Comparison of ENCODE assay signal across 21 cellular contexts in genomic region chr1:248758352-248758751, GRCh38. TPM values are rescaled to one million over a fixed set of nuclear protein-coding genes. Genes with fewer than 3 reads are reported as not detected.
DNase-seq lines count a peak whose midpoint lies in the region; ATAC-seq, FAIRE-seq and TF ChIP-seq lines count a peak whose summit lies in the region.
"Had no signal": no experiment of that assay in that cellular context is flagged by ENCODE, and none has a peak within 500 bp of the region (broad histone marks: within the 10 kb centered on the region; RNA-seq: fewer than 3 reads in every experiment).

No MANE protein-coding gene starts in this region.

- TF ChIP-seq EP300 in K562 (IDR thresholded peaks at IDR 0.05; ENCODE audit: low read length), result no peak

- no peak for TF ChIP-seq RAD21 in K562 (CRISPR knock-in tag; conservative IDR thresholded peaks at IDR 0.05 in 1 of 2, IDR thresholded peaks at IDR 0.05 in 1 of 2)

- WGBS in K562 (ENCODE audit: insufficient coverage, low coverage, missing lambda C conversion rate), result 3% methylated on average over 9 of the region's 9 CpGs

- in situ Hi-C loops in K562 (cut with MboI), result no loop called here

- no TSS peak for BruUV-seq in K562 (replicated peaks; lab: Mats Ljungman, UMichigan)

- H3K27me3 ChIP-seq in K562 (ENCODE audit: control insufficient read depth in 2 of 2, insufficient read depth in 2 of 2, low read length in 2 of 2) (no peaks in the 10 kb centered on the region), mucosa of rectum (ENCODE audit: control insufficient read depth in 2 of 2, insufficient read depth in 2 of 2, low read length in 2 of 2) (no peaks in the 10 kb centered on the region)
- no peaks in the 10 kb centered on the region for H3K27me3 ChIP-seq in CD8-positive, alpha-beta T cell (ENCODE audit: insufficient read depth, low read length)
- H3K27me3 ChIP-seq: BLaER1 had no signal

- H3K4me1 Mint-ChIP-seq in CD8-positive, alpha-beta T cell (ENCODE audit: low read depth), result no peaks in the 10 kb centered on the region
- H3K4me1 Mint-ChIP-seq: CD4-positive, alpha-beta memory T cell; H9 had no signal

- H3K27ac ChIP-seq in K562 (ENCODE audit: extremely low read depth, low read depth, low read length), result no peak overlapping the region
- peak overlapping the region; percentile 58 to 72 for H3K27ac ChIP-seq in mucosa of rectum (ENCODE audit: low read depth in 2 of 2, low read length in 2 of 2)
- no peak overlapping the region for H3K27ac ChIP-seq in CD8-positive, alpha-beta T cell (ENCODE audit: low read depth, low read length)
- H3K27ac ChIP-seq: BLaER1 had no signal

- H3K9me1 ChIP-seq in K562 (ENCODE audit: control insufficient read depth, insufficient read depth, low read length), result no peaks in the 10 kb centered on the region

- no peak overlapping the region for H3K4me3 ChIP-seq in K562
- peak overlapping the region in 1 of 2 donors; percentile 2 for H3K4me3 ChIP-seq in mucosa of rectum (ENCODE audit: low read length in 2 of 2)
- no peak overlapping the region for H3K4me3 ChIP-seq in CD8-positive, alpha-beta T cell (ENCODE audit: low read depth, low read length)
- H3K4me3 ChIP-seq: BLaER1 had no signal

- CTCF ChIA-PET in K562 (lab: Yijun Ruan, JAX; ENCODE audit: low intra/inter-chr PET ratio), result no interaction called here
- CTCF ChIA-PET in CD8-positive, alpha-beta T cell (lab: Charles Lee), result no interaction called here

- peaks cover 13% of the 10 kb centered on the region for H3K27me3 Mint-ChIP-seq in CD8-positive, alpha-beta T cell (ENCODE audit: low read depth)

- H3K9me3 ChIP-seq in K562 (replicated peaks; ENCODE audit: control insufficient read depth, insufficient read depth, low read depth, low read length) (peaks cover 2% of the 10 kb centered on the region; the same call in 1 of the 2 replicates), mucosa of rectum (ENCODE audit: control insufficient read depth in 2 of 2, low read length in 2 of 2) (no peaks in the 10 kb centered on the region)
- no peaks in the 10 kb centered on the region for H3K9me3 ChIP-seq in CD8-positive, alpha-beta T cell (ENCODE audit: low read length)

- no peak overlapping the region for H2AFZ ChIP-seq in K562 (ENCODE audit: low read depth, low read length)

- no peak overlapping the region for H3K4me3 Mint-ChIP-seq in CD8-positive, alpha-beta T cell
- H3K4me3 Mint-ChIP-seq: CD14-positive monocyte; CD4-positive, alpha-beta memory T cell; H9 had no signal

- H4K20me1 ChIP-seq in K562 (replicated peaks; ENCODE audit: control insufficient read depth, insufficient read depth, low read length), result no peaks in the 10 kb centered on the region
- H4K20me1 ChIP-seq: BLaER1 had no signal

- ATAC-seq in K562 (peak; percentile 91), HG03196 (IDR thresholded peaks at IDR 0.05; ENCODE audit: unreplicated experiment) (no peak)
- no peak for ATAC-seq in CD8-positive, alpha-beta T cell

- H3K4me2 ChIP-seq in K562 (ENCODE audit: insufficient read depth, low read length), result no peak overlapping the region; the same call in 1 of the 2 replicates
- H3K4me2 ChIP-seq: BLaER1 had no signal

- no peak for FAIRE-seq in K562 (lab: Jason Lieb, UNC)
- FAIRE-seq: H1 had no signal

- no peak overlapping the region for H3K27ac Mint-ChIP-seq in CD8-positive, alpha-beta T cell
- H3K27ac Mint-ChIP-seq: CD14-positive monocyte; CD4-positive, alpha-beta memory T cell; H9 had no signal

- H3K4me1 ChIP-seq in K562 (replicated peaks in 1 of 2; ENCODE audit: control insufficient read depth in 2 of 2, insufficient read depth in 2 of 2, low read length in 2 of 2), result peaks cover 0 to 12% of the 10 kb centered on the region in 2 experiments; a peak in 3 of 5 replicates
- H3K4me1 ChIP-seq in mucosa of rectum (ENCODE audit: control insufficient read depth in 2 of 2, insufficient read depth in 2 of 2, low read length in 2 of 2), result peaks cover 9 to 29% of the 10 kb centered on the region in 2 donors
- no peaks in the 10 kb centered on the region for H3K4me1 ChIP-seq in CD8-positive, alpha-beta T cell (ENCODE audit: insufficient read depth, low read length)
- H3K4me1 ChIP-seq: BLaER1 had no signal

- TF ChIP-seq POLR2A in K562 (conservative IDR thresholded peaks at IDR 0.05), result no peak

- no peak overlapping the region for H3K9ac ChIP-seq in K562 (ENCODE audit: insufficient read depth in 1 of 2, low read depth in 2 of 2, low read length in 2 of 2)
- H3K9ac ChIP-seq in mucosa of rectum (ENCODE audit: low read depth in 1 of 2, low read length in 2 of 2), result no peak overlapping the region
- H3K9ac ChIP-seq: BLaER1 had no signal

- POLR2A ChIA-PET in K562 (lab: Yijun Ruan, JAX), result interaction anchor here (0.9 kb wide), 1 partner anchor 53 kb away, joined by 3 read pairs; no protein-coding TSS in a partner anchor
- POLR2A ChIA-PET in CD8-positive, alpha-beta T cell (lab: Charles Lee), result no interaction called here

- peaks cover 8% of the 10 kb centered on the region for H3K9me3 Mint-ChIP-seq in CD8-positive, alpha-beta T cell

- no peak for TF ChIP-seq CTCF in K562 (IDR thresholded peaks at IDR 0.05 in 2 of 3, conservative IDR thresholded peaks at IDR 0.05 in 1 of 3; ENCODE audit: insufficient read depth in 2 of 3, low read depth in 1 of 3, low read length in 3 of 3)
- no peak for TF ChIP-seq CTCF in CD8-positive, alpha-beta T cell (IDR thresholded peaks at IDR 0.05)

- H3K36me3 ChIP-seq in K562 (ENCODE audit: control insufficient read depth, insufficient read depth, low read length) (no peaks in the 10 kb centered on the region), mucosa of rectum (ENCODE audit: control insufficient read depth in 2 of 2, insufficient read depth in 2 of 2, low read length in 2 of 2) (no peaks in the 10 kb centered on the region)
- H3K36me3 ChIP-seq in CD8-positive, alpha-beta T cell (ENCODE audit: insufficient read depth, low read length), result no peaks in the 10 kb centered on the region
- H3K36me3 ChIP-seq: BLaER1 had no signal

- intact Hi-C loops in K562 (cut with micrococcal nuclease), result loop anchor here (5.0 kb wide), 1 partner anchor 49 kb away; no protein-coding TSS in a partner anchor
- intact Hi-C loops in CD8-positive, alpha-beta T cell (cut with DNase I, micrococcal nuclease), result no loop called here

- DNase-seq in DMS53 (lab: John Stamatoyannopoulos, UW), result peak; percentile 32
- no peak for DNase-seq in DMS53 treated with DMSO at 0.1 percent for 48 hours (lab: John Stamatoyannopoulos, UW; ENCODE audit: unreplicated experiment)
- DNase-seq in K562 (ENCODE audit: extremely low read depth in 1 of 4, low spot score in 3 of 4), result peak; percentile 12 to 72 (median 46)
- no peak for DNase-seq in NCI-H748 treated with DMSO at 0.1 percent for 48 hours (lab: John Stamatoyannopoulos, UW)
- DNase-seq in CD8-positive, alpha-beta T cell, result no peak
- DNase-seq: 8988T; CD4-positive, alpha-beta memory T cell; DMS 273 treated with DMSO at 0.1 percent for 48 hours; DMS79; GF-D8; H9 had no signal

- H3K36me3 Mint-ChIP-seq in CD8-positive, alpha-beta T cell, result no peaks in the 10 kb centered on the region
- H3K36me3 Mint-ChIP-seq: CD4-positive, alpha-beta memory T cell had no signal

- H3K79me2 ChIP-seq in K562 (ENCODE audit: control insufficient read depth, insufficient read depth, low read length), result no peaks in the 10 kb centered on the region

RNA-seq across cellular contexts. Expression of gene LYPD8, which starts 2.8 kb away (rescaled TPM):
- total RNA-seq in K562 (2011; cell fraction: chromatin; rRNA removed; ENCODE audit: low replicate concordance), result 1.2 and 1.5 TPM in 2 replicates
- total RNA-seq in K562 (2011; cell fraction: nucleolus; rRNA removed), result 1.0 and 1.2 TPM in 2 replicates
- 1.4 and 2.1 TPM in 2 replicates for total RNA-seq in K562 (2011; cell fraction: nucleoplasm; rRNA removed)
- 0.50 and 0.98 TPM in 2 replicates for total RNA-seq in K562 (2014; rRNA removed)
- total RNA-seq in K562 (2014; rRNA removed; fragmentation: Illumina TruSeq; extraction: Trizol), result 0.86 and 1.3 TPM in 2 replicates
- total RNA-seq in K562 (2015; rRNA removed; fragmentation: Illumina TruSeq; extraction: Trizol), result 1.8 and 2.0 TPM in 2 replicates
- 0.87 and 1.0 TPM in 2 replicates for total RNA-seq in K562 (2021)
- 0.42 and 0.71 TPM in 2 replicates for polyA plus RNA-seq in K562 (2011; rRNA removed)
- 0.38 and 0.54 TPM in 2 replicates for polyA plus RNA-seq in K562 (2011; cell fraction: cytosol; rRNA removed)
- polyA plus RNA-seq in K562 (2011; cell fraction: nucleus; rRNA removed), result 0.20 and 0.42 TPM in 2 replicates
- polyA plus RNA-seq in K562 (2012), result 1.1 and 1.8 TPM in 2 replicates
- 1.1 and 1.4 TPM in 2 replicates for polyA plus RNA-seq in K562 (2014; fragmentation: Illumina TruSeq; extraction: Trizol)
- polyA plus RNA-seq in K562 (2014; fragmentation: Nextera tagmentation; extraction: Ambion mirVana), result 1 to 10 TPM; 1.3 to 2.1 TPM
- polyA plus RNA-seq in K562 (2014; rRNA removed), result 0.71 and 1.4 TPM in 2 replicates
- 0.87 and 1.3 TPM in 2 replicates for polyA minus RNA-seq in K562 (2011; rRNA and poly(A)+ RNA removed)
- 0.67 TPM in 1 of 2 replicates, not detected in the other for polyA minus RNA-seq in K562 (2011; cell fraction: cytosol; rRNA and poly(A)+ RNA removed)
- 0.40 and 0.78 TPM in 2 replicates for polyA minus RNA-seq in K562 (2011; cell fraction: nucleus; rRNA and poly(A)+ RNA removed)
- not detected for total RNA-seq in CD8-positive, alpha-beta T cell
- total RNA-seq: A673; Calu3; CD4-positive, alpha-beta memory T cell; H1; H9 had no signal
- polyA plus RNA-seq: AG04450; CD14-positive monocyte; CD4-positive, alpha-beta memory T cell; H1 had no signal

RNA-seq across cellular contexts. Expression of gene OR14I1, which starts 55.8 kb away (rescaled TPM):
- total RNA-seq in K562 (2011; cell fraction: chromatin; rRNA removed; ENCODE audit: low replicate concordance), result not detected in 2 replicates
- not detected in 2 replicates for total RNA-seq in K562 (2011; cell fraction: nucleolus; rRNA removed)
- total RNA-seq in K562 (2011; cell fraction: nucleoplasm; rRNA removed), result not detected in 2 replicates
- total RNA-seq in K562 (2014; rRNA removed), result not detected in 2 replicates
- total RNA-seq in K562 (2014; rRNA removed; fragmentation: Illumina TruSeq; extraction: Trizol), result not detected in 2 replicates
- not detected in 2 replicates for total RNA-seq in K562 (2015; rRNA removed; fragmentation: Illumina TruSeq; extraction: Trizol)
- total RNA-seq in K562 (2021), result not detected in 2 replicates
- polyA plus RNA-seq in K562 (2011; rRNA removed), result not detected in 2 replicates
- polyA plus RNA-seq in K562 (2011; cell fraction: cytosol; rRNA removed), result not detected in 2 replicates
- polyA plus RNA-seq in K562 (2011; cell fraction: nucleus; rRNA removed), result not detected in 2 replicates
- not detected in 2 replicates for polyA plus RNA-seq in K562 (2012)
- polyA plus RNA-seq in K562 (2014; fragmentation: Illumina TruSeq; extraction: Trizol), result not detected in 2 replicates
- not detected for polyA plus RNA-seq in K562 (2014; fragmentation: Nextera tagmentation; extraction: Ambion mirVana)
- polyA plus RNA-seq in K562 (2014; rRNA removed), result not detected in 2 replicates
- polyA minus RNA-seq in K562 (2011; rRNA and poly(A)+ RNA removed), result not detected in 2 replicates
- polyA minus RNA-seq in K562 (2011; cell fraction: cytosol; rRNA and poly(A)+ RNA removed), result not detected in 2 replicates
- not detected in 2 replicates for polyA minus RNA-seq in K562 (2011; cell fraction: nucleus; rRNA and poly(A)+ RNA removed)
- total RNA-seq in CD8-positive, alpha-beta T cell, result not detected
- total RNA-seq: A673; Calu3; CD4-positive, alpha-beta memory T cell; Daoy; H1; H9; HT-29 had no signal
- polyA plus RNA-seq: AG04450; CD14-positive monocyte; CD4-positive, alpha-beta memory T cell; H1 had no signal

Comparison
In these comparisons a context has a peak if more than half of its experiments do, and no peak if none do; other contexts are left out.
1. DNase-seq: peak in DMS53 (single experiment) and K562 (4 of 4); none in DMS53 treated with DMSO at 0.1 percent for 48 hours (single experiment), NCI-H748 treated with DMSO at 0.1 percent for 48 hours (single experiment) and CD8-positive, alpha-beta T cell (0 of 7).
2. H3K27ac ChIP-seq: peak in mucosa of rectum (2 of 2); none in K562 (single experiment) and CD8-positive, alpha-beta T cell (single experiment).